12 cellular contexts compared by ENCODE assay signal in the genomic region with DNA sequence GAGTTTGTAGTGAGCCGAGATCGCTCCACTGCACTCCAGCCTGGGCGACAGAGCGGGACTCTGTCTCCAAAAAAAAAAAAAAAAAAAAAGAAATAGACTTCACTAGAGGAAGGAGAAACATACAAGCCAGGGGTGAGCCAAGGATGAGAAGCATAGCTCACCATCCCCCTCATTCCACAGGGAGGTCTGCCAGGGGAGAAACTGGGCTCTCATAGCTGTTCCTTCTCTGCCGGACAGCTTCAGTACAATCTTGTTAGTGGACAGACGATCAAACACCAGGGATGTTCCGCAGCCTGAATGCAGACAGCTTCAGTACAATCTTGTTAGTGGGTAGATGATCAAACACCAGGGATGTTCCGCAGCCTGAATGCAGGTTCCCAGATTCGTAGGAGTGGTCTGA.
"Had no signal": no experiment of that assay in that cellular context is flagged by ENCODE, and none has a peak within 500 bp of the region (broad histone marks: within the 10 kb centered on the region; RNA-seq: fewer than 3 reads in every experiment).

No MANE protein-coding gene starts in this region.

- H3K27me3 ChIP-seq: esophagus muscularis mucosa, hepatocyte, neutrophil, tibial artery had no signal

- DNase-seq: activated CD4-positive, alpha-beta T cell treated with anti-CD3 and anti-CD28 coated beads for 36 hours; activated CD4-positive, alpha-beta T cell treated with anti-CD3 and anti-CD28 coated beads, Interleukin-2, amount 50 U/mL, for 48 hours; effector memory CD4-positive, alpha-beta T cell; mesenchymal stem cell; naive thymus-derived CD8-positive, alpha-beta T cell; stimulated activated CD4-positive, alpha-beta T cell treated with anti-CD3 and anti-CD28 coated beads, Interleukin-2, amount 100 ng/mL, for 24 hours; stimulated activated naive CD4-positive, alpha-beta T cell treated with Interleukin-2 at 50 U/mL for 16 hours; tibial artery had no signal

- H3K36me3 ChIP-seq: esophagus muscularis mucosa, neutrophil, tibial artery had no signal

- ATAC-seq: activated CD4-positive, alpha-beta T cell treated with anti-CD3 and anti-CD28 coated beads for 36 hours; naive thymus-derived CD8-positive, alpha-beta T cell had no signal

- H3K4me1 ChIP-seq: tibial artery had no signal

- H3K4me3 ChIP-seq: hepatocyte had no signal

- H3K27ac ChIP-seq: esophagus muscularis mucosa, neutrophil, tibial artery had no signal

- H3K9me3 ChIP-seq: esophagus muscularis mucosa, neutrophil, tibial artery had no signal

- FAIRE-seq: endothelial cell of umbilical vein had no signal
